10 cellular contexts compared by ENCODE assay signal in genomic region chr2:66437601-66438497, GRCh38. TPM values are rescaled to one million over a fixed set of nuclear protein-coding genes. Genes with fewer than 3 reads are reported as not detected.
DNase-seq lines count a peak whose midpoint lies in the region; ATAC-seq and TF ChIP-seq lines count a peak whose summit lies in the region.
"Had no signal": no experiment of that assay in that cellular context is flagged by ENCODE, and none has a peak within 500 bp of the region (broad histone marks: within the 10 kb centered on the region; RNA-seq: fewer than 3 reads in every experiment).

No MANE protein-coding gene starts in this region.

- H3K27ac ChIP-seq in mammary epithelial cell (ENCODE audit: insufficient read depth, low read depth, low read length) (no peak overlapping the region), muscle layer of colon (ENCODE audit: low read depth, low read length) (peak overlapping the region; percentile 94), vagina (peak overlapping the region; percentile 98)
- H3K27ac ChIP-seq: C4-2B had no signal

- no peak for TF ChIP-seq CTCF in MCF 10A (IDR thresholded peaks at IDR 0.05; ENCODE audit: unreplicated experiment)
- TF ChIP-seq CTCF in mammary epithelial cell (conservative IDR thresholded peaks at IDR 0.05 in 1 of 2, IDR thresholded peaks at IDR 0.05 in 1 of 2; ENCODE audit: extremely low read depth in 1 of 2, insufficient read depth in 1 of 2, low read depth in 1 of 2, low read length in 2 of 2), result no peak
- no peak for TF ChIP-seq CTCF in epithelial cell of esophagus (IDR thresholded peaks at IDR 0.05; ENCODE audit: insufficient read depth, low read depth, low read length, missing control alignments)
- no peak for TF ChIP-seq CTCF in vagina (IDR thresholded peaks at IDR 0.05)

- DNase-seq in MCF 10A (ENCODE audit: unreplicated experiment) (no peak), mammary epithelial cell (no peak), epithelial cell of esophagus (ENCODE audit: low read depth) (peak; percentile 44), vagina (ENCODE audit: extremely low spot score in 2 of 2) (no peak), NCI-H187 (lab: John Stamatoyannopoulos, UW) (no peak), ACHN (no peak)
- DNase-seq: NCI-H524 had no signal

- no peak overlapping the region for H3K4me2 ChIP-seq in mammary epithelial cell (ENCODE audit: insufficient read depth, low read depth, low read length)

- POLR2A ChIA-PET in MCF 10A (lab: Yijun Ruan, JAX), result interaction anchor here (0.6 to 5.0 kb wide), 4 partner anchors 69 to 885 kb away, joined by 3 to 47 read pairs (median 3); no protein-coding TSS in a partner anchor

- 97% methylated on average over 26 of the region's 26 CpGs for WGBS in mammary epithelial cell (ENCODE audit: low coverage, missing lambda C conversion rate)

- ATAC-seq in esophagus mucosa, result no peak

- no peak overlapping the region for H2AFZ ChIP-seq in mammary epithelial cell (ENCODE audit: low read depth, low read length)

- H3K4me3 ChIP-seq in mammary epithelial cell (replicated peaks in 1 of 3; ENCODE audit: insufficient read depth in 1 of 3, low read depth in 2 of 3, low read length in 3 of 3) (no peak overlapping the region), epithelial cell of esophagus (ENCODE audit: low read length) (peak overlapping the region; percentile 68), muscle layer of colon (ENCODE audit: low read depth in 1 of 2, low read length in 2 of 2) (peak overlapping the region; percentile 61 to 88), vagina (peak overlapping the region; percentile 72 to 77)

- H3K36me3 ChIP-seq in mammary epithelial cell (ENCODE audit: insufficient read depth, low read length) (no peaks in the 10 kb centered on the region), muscle layer of colon (ENCODE audit: insufficient read depth, low read length) (peaks cover 41% of the 10 kb centered on the region), vagina (peaks cover 0 to 6% of the 10 kb centered on the region in 2 donors)

- no peaks in the 10 kb centered on the region for H4K20me1 ChIP-seq in mammary epithelial cell (ENCODE audit: insufficient read depth, low read length)

- CTCF ChIA-PET in MCF 10A (lab: Yijun Ruan, JAX), result interaction anchor here (1.0 to 1.6 kb wide), 3 partner anchors 137 to 1213 kb away, joined by 3 to 7 read pairs (median 4); no protein-coding TSS in a partner anchor
- CTCF ChIA-PET in mammary epithelial cell (lab: Charles Lee; ENCODE audit: low non-redundant PET), result no interaction called here

- H3K27me3 ChIP-seq in mammary epithelial cell (ENCODE audit: insufficient read depth, low read length) (no peaks in the 10 kb centered on the region), muscle layer of colon (ENCODE audit: control insufficient read depth in 1 of 2, insufficient read depth in 2 of 2, low read length in 2 of 2) (no peaks in the 10 kb centered on the region), vagina (no peaks in the 10 kb centered on the region)

- intact Hi-C loops in MCF 10A (cut with micrococcal nuclease) (no loop called here), mammary epithelial cell (cut with micrococcal nuclease) (no loop called here), vagina (cut with DNase I) (loop anchor here (2.0 kb wide), 1 partner anchor 257 kb away; no protein-coding TSS in a partner anchor)

- TF ChIP-seq POLR2A in vagina (IDR thresholded peaks at IDR 0.05), result no peak

- H3K27ac Mint-ChIP-seq in MCF 10A (ENCODE audit: low read depth, unreplicated experiment), result peak overlapping the region; percentile 35

- BruUV-seq in MCF 10A (replicated peaks; lab: Mats Ljungman, UMichigan) (no TSS peak), mammary epithelial cell (replicated peaks; lab: Mats Ljungman, UMichigan) (no TSS peak)

- H3K9me3 Mint-ChIP-seq in MCF 10A (ENCODE audit: unreplicated experiment), result no peaks in the 10 kb centered on the region

- dilution Hi-C loops in mammary epithelial cell (cut with HindIII; ENCODE audit: low sequenced_read_pairs), result loop anchor here (25.0 kb wide), 1 partner anchor 774 kb away; no protein-coding TSS in a partner anchor

- H3K4me1 ChIP-seq in mammary epithelial cell (ENCODE audit: insufficient read depth, low read length), result peaks cover 7% of the 10 kb centered on the region
- no peaks in the 10 kb centered on the region for H3K4me1 ChIP-seq in muscle layer of colon (ENCODE audit: insufficient read depth, low read length)
- peaks cover 9% of the 10 kb centered on the region for H3K4me1 ChIP-seq in vagina

- peaks cover 8% of the 10 kb centered on the region for H3K79me2 ChIP-seq in mammary epithelial cell (ENCODE audit: insufficient read depth, low read length)

- no peaks in the 10 kb centered on the region for H3K27me3 Mint-ChIP-seq in MCF 10A (ENCODE audit: insufficient read depth, unreplicated experiment)

- H3K9me3 ChIP-seq in mammary epithelial cell (replicated peaks; ENCODE audit: insufficient read depth, low read length) (no peaks in the 10 kb centered on the region), muscle layer of colon (ENCODE audit: low read length) (no peaks in the 10 kb centered on the region), vagina (no peaks in the 10 kb centered on the region)

- H3K4me3 Mint-ChIP-seq in MCF 10A (ENCODE audit: unreplicated experiment), result peak overlapping the region; percentile 84

- H3K4me1 Mint-ChIP-seq in MCF 10A (ENCODE audit: insufficient read depth, unreplicated experiment), result peaks cover 6% of the 10 kb centered on the region

- in situ Hi-C loops in mammary epithelial cell (cut with MboI; ENCODE audit: low sequenced_read_pairs in 2 of 2), result loop anchor here (10.0 to 25.0 kb wide), 8 partner anchors 57 to 1599 kb away; no protein-coding TSS in a partner anchor
- in situ Hi-C loops in ACHN (cut with HindIII; ENCODE audit: low pct_ligation_motif_present, low pct_unique_long_range_greater_than_20kb, low sequenced_read_pairs), result no loop called here

- H3K9ac ChIP-seq in mammary epithelial cell (ENCODE audit: insufficient read depth, low read length) (no peak overlapping the region), muscle layer of colon (ENCODE audit: low read length) (peak overlapping the region; percentile 99)

- peaks cover 49% of the 10 kb centered on the region for H3K36me3 Mint-ChIP-seq in MCF 10A (ENCODE audit: insufficient read depth, unreplicated experiment)

RNA-seq across cellular contexts. Expression of gene MEIS1, which starts 2.9 kb away (rescaled TPM):
- 4.1 and 4.4 TPM in 2 replicates for total RNA-seq in MCF 10A (2022)
- 1 to 10 TPM; 4.3 to 4.4 TPM for total RNA-seq in mammary epithelial cell
- 2.0 TPM for polyA plus RNA-seq in mammary epithelial cell
- 8.0 TPM for polyA minus RNA-seq in mammary epithelial cell
- 80.5 TPM for total RNA-seq in vagina
- total RNA-seq in esophagus mucosa, result 31.8 TPM

Comparison
In these comparisons a context has a peak if more than half of its experiments do, and no peak if none do; other contexts are left out.
1. H3K4me3 ChIP-seq: peak in epithelial cell of esophagus (single experiment), muscle layer of colon (2 of 2) and vagina (2 of 2); none in mammary epithelial cell (0 of 3).